In genomic region chr20:53331151-53331973, GRCh38 we compare ENCODE assay signal across 11 cellular contexts.
DNase-seq lines count a peak whose midpoint lies in the region; ATAC-seq, FAIRE-seq and TF ChIP-seq lines count a peak whose summit lies in the region.
"Had no signal": no experiment of that assay in that cellular context is flagged by ENCODE, and none has a peak within 500 bp of the region (broad histone marks: within the 10 kb centered on the region; RNA-seq: fewer than 3 reads in every experiment).

No MANE protein-coding gene starts in this region.

- H4K20me1 ChIP-seq in H9 (ENCODE audit: control insufficient read depth, insufficient read depth, insufficient read length) (no peaks in the 10 kb centered on the region), astrocyte (ENCODE audit: insufficient read depth, low read length) (no peaks in the 10 kb centered on the region)

- H3K9me3 ChIP-seq in H9 (ENCODE audit: control insufficient read depth, low read depth, low read length) (no peaks in the 10 kb centered on the region), astrocyte (ENCODE audit: insufficient read depth, low read depth, low read length) (no peaks in the 10 kb centered on the region)

- H3K14ac ChIP-seq in H9 (ENCODE audit: insufficient read depth, low read length), result no peak overlapping the region

- H4K91ac ChIP-seq in H9 (ENCODE audit: insufficient read length, low read depth, low read length), result no peak overlapping the region

- peaks cover 10% of the 10 kb centered on the region; the same call in 1 of the 2 replicates for H3K4me1 ChIP-seq in H9 (ENCODE audit: insufficient read depth, low read length)
- H3K4me1 ChIP-seq in astrocyte (ENCODE audit: insufficient read depth, low read length), result peaks cover 8% of the 10 kb centered on the region

- H2AK5ac ChIP-seq in H9 (ENCODE audit: insufficient read length, low read length), result no peak overlapping the region

- H3T11ph ChIP-seq in H9 (ENCODE audit: low read length), result no peak overlapping the region

- H4K8ac ChIP-seq in H9 (replicated peaks; ENCODE audit: insufficient read length, low read depth, low read length), result no peak overlapping the region

- TF ChIP-seq CTCF in H9 (conservative IDR thresholded peaks at IDR 0.05), result no peak
- TF ChIP-seq CTCF in astrocyte (IDR thresholded peaks at IDR 0.05; ENCODE audit: insufficient read depth, low read depth, low read length), result no peak

- H2BK120ac ChIP-seq in H9 (ENCODE audit: low read depth, low read length, poor library complexity, severe bottlenecking), result no peak overlapping the region

- H3K18ac ChIP-seq in H9 (ENCODE audit: insufficient read length, low read depth, low read length), result no peak overlapping the region

- H3K4ac ChIP-seq in H9 (ENCODE audit: low read depth, low read length), result no peak overlapping the region

- H3K36me3 ChIP-seq in astrocyte (ENCODE audit: insufficient read depth, low read length), result no peaks in the 10 kb centered on the region

- FAIRE-seq in astrocyte (lab: Jason Lieb, UNC), result no peak

- no peak overlapping the region for H4K5ac ChIP-seq in H9 (ENCODE audit: insufficient read length, low read depth, low read length)

- H3K79me2 ChIP-seq in H9 (ENCODE audit: insufficient read depth, low read length) (no peaks in the 10 kb centered on the region), astrocyte (ENCODE audit: insufficient read depth, low read length) (no peaks in the 10 kb centered on the region)

- no peak overlapping the region for H2AFZ ChIP-seq in H9 (ENCODE audit: low read length)
- H2AFZ ChIP-seq in astrocyte (ENCODE audit: low read depth, low read length), result no peak overlapping the region

- no peak overlapping the region for H2BK12ac ChIP-seq in H9 (ENCODE audit: insufficient read length, low read depth, low read length)

- no peaks in the 10 kb centered on the region for H3K23me2 ChIP-seq in H9 (ENCODE audit: insufficient read length, low read depth, low read length, poor library complexity, severe bottlenecking)

- H3K9ac ChIP-seq in H9 (ENCODE audit: extremely low read depth, insufficient read length, low read length) (no peak overlapping the region), astrocyte (ENCODE audit: low read length) (no peak overlapping the region)

- no peak overlapping the region for H2BK5ac ChIP-seq in H9 (ENCODE audit: insufficient read length, low read length)

- H3K36me3 Mint-ChIP-seq in H9 (ENCODE audit: insufficient read depth in 1 of 3, low read depth in 3 of 3) (no peaks in the 10 kb centered on the region; a peak in 1 of 7 replicates), astrocyte (ENCODE audit: low read depth, unreplicated experiment) (peaks cover 3% of the 10 kb centered on the region)
- H3K36me3 Mint-ChIP-seq: CD8-positive, alpha-beta T cell had no signal

- no peaks in the 10 kb centered on the region for H3K79me1 ChIP-seq in H9 (ENCODE audit: insufficient read depth, low read depth, low read length, poor library complexity, severe bottlenecking)

- no peak overlapping the region for H2BK15ac ChIP-seq in H9 (ENCODE audit: low read depth, low read length)

- ATAC-seq in GM18861 (IDR thresholded peaks at IDR 0.05; ENCODE audit: unreplicated experiment), result no peak
- ATAC-seq in HG02678 (IDR thresholded peaks at IDR 0.05; ENCODE audit: unreplicated experiment), result no peak
- no peak for ATAC-seq in HG03457 (IDR thresholded peaks at IDR 0.05; ENCODE audit: unreplicated experiment)
- ATAC-seq: CD8-positive, alpha-beta T cell had no signal

- H3K4me2 ChIP-seq in H9 (ENCODE audit: insufficient read depth, insufficient read length, low read length), result no peak overlapping the region
- H3K4me2 ChIP-seq in astrocyte (ENCODE audit: low read length), result peak overlapping the region; percentile 49

- peaks cover 2% of the 10 kb centered on the region; the same call in 1 of the 2 replicates for H3K27me3 Mint-ChIP-seq in H9 (ENCODE audit: low read depth)
- peaks cover 2% of the 10 kb centered on the region for H3K27me3 Mint-ChIP-seq in astrocyte (ENCODE audit: low read depth, unreplicated experiment)

- H3K4me3 Mint-ChIP-seq in H9 (no peak overlapping the region), astrocyte (ENCODE audit: unreplicated experiment) (no peak overlapping the region)
- H3K4me3 Mint-ChIP-seq: CD8-positive, alpha-beta T cell had no signal

- no peak overlapping the region for H3K23ac ChIP-seq in H9 (ENCODE audit: insufficient read length, low read depth, low read length)

- H3K27ac Mint-ChIP-seq in H9, result peak overlapping the region; percentile 50 to 71 (median 68); a peak in 2 of 7 replicates
- H3K27ac Mint-ChIP-seq in astrocyte (ENCODE audit: unreplicated experiment), result peak overlapping the region; percentile 95
- H3K27ac Mint-ChIP-seq: CD8-positive, alpha-beta T cell had no signal

- H3K9me3 Mint-ChIP-seq in H9, result 0 out of 5 replicates have a peak, but pooled peaks cover 0 to 3% of the 10 kb centered on the region in 2 experiments
- H3K9me3 Mint-ChIP-seq in astrocyte (ENCODE audit: unreplicated experiment), result peaks cover 7% of the 10 kb centered on the region
- H3K9me3 Mint-ChIP-seq: CD8-positive, alpha-beta T cell had no signal

- H3K4me1 Mint-ChIP-seq in H9 (peaks cover 26 to 36% of the 10 kb centered on the region in 2 experiments), astrocyte (ENCODE audit: low read depth, unreplicated experiment) (peaks cover 20% of the 10 kb centered on the region)

- peak; percentile 94 for DNase-seq in A172 (ENCODE audit: low spot score)
- peak; percentile 47 for DNase-seq in H9
- peak; percentile 72 for DNase-seq in astrocyte (ENCODE audit: low read depth)
- peak; percentile 37 for DNase-seq in kidney glomerular epithelial cell (lab: John Stamatoyannopoulos, UW)
- no peak for DNase-seq in germinal center (ENCODE audit: low spot score)
- DNase-seq: activated effector memory CD4-positive, alpha-beta T cell treated with anti-CD3 and anti-CD28 coated beads, Interleukin-2, amount 50 U/mL, for 16 hours; CD8-positive, alpha-beta T cell; T-helper 1 cell had no signal

- H2BK20ac ChIP-seq in H9 (ENCODE audit: low read depth, low read length, poor library complexity, severe bottlenecking), result no peak overlapping the region

- H3K27me3 ChIP-seq in H9 (ENCODE audit: insufficient read depth, low read length) (no peaks in the 10 kb centered on the region), astrocyte (ENCODE audit: insufficient read depth, low read length) (no peaks in the 10 kb centered on the region)

- no peak overlapping the region for H3K27ac ChIP-seq in H9 (ENCODE audit: insufficient read length, low read depth, low read length)
- no peak overlapping the region for H3K27ac ChIP-seq in astrocyte (ENCODE audit: low read depth, low read length)

- no peak overlapping the region for H3K4me3 ChIP-seq in astrocyte (ENCODE audit: insufficient read depth, low read depth, low read length)

- no CpG with 5 or more reads among the region's 12 CpGs for WGBS in H9 (ENCODE audit: extremely low coverage, insufficient read length, low lambda C conversion rate)

- no peak overlapping the region for H3K56ac ChIP-seq in H9 (ENCODE audit: insufficient read length, low read depth, low read length)
